In genomic region chr17:31744541-31744951, GRCh38 we compare ENCODE assay signal across 16 cellular contexts.
DNase-seq lines count a peak whose midpoint lies in the region; ATAC-seq and TF ChIP-seq lines count a peak whose summit lies in the region.
"Had no signal": no experiment of that assay in that cellular context is flagged by ENCODE, and none has a peak within 500 bp of the region (broad histone marks: within the 10 kb centered on the region; RNA-seq: fewer than 3 reads in every experiment).

No MANE protein-coding gene starts in this region.

- H3K79me2 ChIP-seq in MM.1S (ENCODE audit: low read length) (no peaks in the 10 kb centered on the region), neural progenitor cell (ENCODE audit: low read depth) (no peaks in the 10 kb centered on the region)

- ATAC-seq in GM21526 (IDR thresholded peaks at IDR 0.05; ENCODE audit: low FRiP score, unreplicated experiment) (no peak), HG03159 (IDR thresholded peaks at IDR 0.05; ENCODE audit: unreplicated experiment) (no peak)
- ATAC-seq: stimulated activated memory B cell treated with anti-CD40 and anti-IgM and Interleukin-4, amounts not matched to agents 10 μg/mL and 1 μg/mL and 100 μg/mL, for 72 hours had no signal

- H4K20me1 ChIP-seq in MM.1S (ENCODE audit: insufficient read depth, low read length) (no peaks in the 10 kb centered on the region), neural progenitor cell (ENCODE audit: low read depth) (no peaks in the 10 kb centered on the region)

- H3K4me1 Mint-ChIP-seq in neural progenitor cell = peaks cover 28% of the 10 kb centered on the region
- H3K4me1 Mint-ChIP-seq: activated naive CD4-positive, alpha-beta T cell treated with anti-CD3 and anti-CD28 coated beads, Interleukin-2, amount 10 ng/mL, durations not matched to agents 7 days and 5 days; stimulated activated memory B cell treated with anti-CD40 and anti-IgM and Interleukin-4, amounts not matched to agents 10 μg/mL and 1 μg/mL and 100 μg/mL, for 72 hours had no signal

- no peak overlapping the region for H3K9ac ChIP-seq in MM.1S (ENCODE audit: low read length)
- no peak overlapping the region for H3K9ac ChIP-seq in neural progenitor cell

- TF ChIP-seq POLR2A in transverse colon (IDR thresholded peaks at IDR 0.05) = no peak

- peak overlapping the region; percentile 34 for H3K4me2 ChIP-seq in MM.1S (ENCODE audit: low read depth, low read length)
- peak overlapping the region; percentile 6 for H3K4me2 ChIP-seq in neural progenitor cell

- DNase-seq in COLO829 (ENCODE audit: low spot score) (peak; percentile 72), MM.1S (no peak), fibroblast of peridontal ligament (ENCODE audit: extremely low read depth) (peak; percentile 37), neural progenitor cell (ENCODE audit: low spot score) (no peak), transverse colon (no peak), DMS114 treated with DMSO at 0.1 percent for 48 hours (lab: John Stamatoyannopoulos, UW; ENCODE audit: unreplicated experiment) (no peak)
- DNase-seq: activated CD4-positive, alpha-beta T cell treated with anti-CD3 and anti-CD28 coated beads for 48 hours; activated naive CD4-positive, alpha-beta T cell treated with anti-CD3 and anti-CD28 coated beads, Interleukin-2, amount 10 ng/mL, durations not matched to agents 7 days and 5 days; CD4-positive, alpha-beta memory T cell; dermis blood vessel endothelial cell; NCI-H1694; stimulated activated CD4-positive, alpha-beta T cell treated with anti-CD3 and anti-CD28 coated beads, Interleukin-12 subunit alpha, Interleukin-12 subunit beta, amount 100 ng/mL, for 4 hours had no signal

- no peak overlapping the region for H3K4me3 ChIP-seq in MM.1S (ENCODE audit: low read length)
- H3K4me3 ChIP-seq in neural progenitor cell = no peak overlapping the region
- H3K4me3 ChIP-seq in transverse colon = no peak overlapping the region
- H3K4me3 ChIP-seq: SK-N-MC had no signal

- no peaks in the 10 kb centered on the region for H3K36me3 ChIP-seq in MM.1S (replicated peaks; ENCODE audit: insufficient read depth, low read length)
- no peaks in the 10 kb centered on the region for H3K36me3 ChIP-seq in neural progenitor cell
- no peaks in the 10 kb centered on the region for H3K36me3 ChIP-seq in transverse colon

- no peak for TF ChIP-seq EP300 in transverse colon (IDR thresholded peaks at IDR 0.05; ENCODE audit: low read depth)

- H3K36me3 Mint-ChIP-seq in neural progenitor cell = no peaks in the 10 kb centered on the region
- H3K36me3 Mint-ChIP-seq: activated naive CD4-positive, alpha-beta T cell treated with anti-CD3 and anti-CD28 coated beads, Interleukin-2, amount 10 ng/mL, durations not matched to agents 7 days and 5 days; CD4-positive, alpha-beta memory T cell; stimulated activated memory B cell treated with anti-CD40 and anti-IgM and Interleukin-4, amounts not matched to agents 10 μg/mL and 1 μg/mL and 100 μg/mL, for 72 hours had no signal

- H3F3A ChIP-seq in MM.1S (ENCODE audit: insufficient read depth, low read length) = no peaks in the 10 kb centered on the region
- no peaks in the 10 kb centered on the region for H3F3A ChIP-seq in neural progenitor cell (ENCODE audit: low read depth)

- 0 to 36% methylated on average over 1 to 3 of the region's 3 CpGs for WGBS in transverse colon (ENCODE audit: low coverage in 1 of 2), 2 donors

- H3K9me2 ChIP-seq in MM.1S (replicated peaks; ENCODE audit: insufficient read depth, low read length) = no peaks in the 10 kb centered on the region

- TF ChIP-seq CTCF in MM.1S (IDR thresholded peaks at IDR 0.05; ENCODE audit: low read length) (no peak), neural progenitor cell (IDR thresholded peaks at IDR 0.05) (no peak), transverse colon (IDR thresholded peaks at IDR 0.05) (no peak)

- H3K27me3 ChIP-seq in MM.1S (replicated peaks; ENCODE audit: insufficient read depth, low read length) (no peaks in the 10 kb centered on the region), neural progenitor cell (no peaks in the 10 kb centered on the region), transverse colon (no peaks in the 10 kb centered on the region)

- H3K27ac ChIP-seq in MM.1S (ENCODE audit: low read length) (peak overlapping the region; percentile 30; the same call in 1 of the 2 replicates), neural progenitor cell (no peak overlapping the region), transverse colon (no peak overlapping the region)
- H3K27ac ChIP-seq: SK-N-MC had no signal

- peaks cover 2% of the 10 kb centered on the region for H3K27me3 Mint-ChIP-seq in neural progenitor cell (ENCODE audit: insufficient read depth, low read depth)

- H2AFZ ChIP-seq in MM.1S (ENCODE audit: low read length) (no peak overlapping the region), neural progenitor cell (replicated peaks) (no peak overlapping the region)

- intact Hi-C loops in transverse colon (cut with DNase I; ENCODE audit: low total_unique reads) = no loop called here

- no peak overlapping the region for H3K27ac Mint-ChIP-seq in neural progenitor cell
- H3K27ac Mint-ChIP-seq: activated naive CD4-positive, alpha-beta T cell treated with anti-CD3 and anti-CD28 coated beads, Interleukin-2, amount 10 ng/mL, durations not matched to agents 7 days and 5 days; CD4-positive, alpha-beta memory T cell; stimulated activated memory B cell treated with anti-CD40 and anti-IgM and Interleukin-4, amounts not matched to agents 10 μg/mL and 1 μg/mL and 100 μg/mL, for 72 hours had no signal

- H3K4me3 Mint-ChIP-seq in neural progenitor cell = no peak overlapping the region
- H3K4me3 Mint-ChIP-seq: activated naive CD4-positive, alpha-beta T cell treated with anti-CD3 and anti-CD28 coated beads, Interleukin-2, amount 10 ng/mL, durations not matched to agents 7 days and 5 days; CD4-positive, alpha-beta memory T cell; stimulated activated memory B cell treated with anti-CD40 and anti-IgM and Interleukin-4, amounts not matched to agents 10 μg/mL and 1 μg/mL and 100 μg/mL, for 72 hours had no signal

- H3K9me3 ChIP-seq in MM.1S (replicated peaks; ENCODE audit: insufficient read depth, low read length) = no peaks in the 10 kb centered on the region
- H3K9me3 ChIP-seq in neural progenitor cell (ENCODE audit: low read depth) = no peaks in the 10 kb centered on the region
- no peaks in the 10 kb centered on the region for H3K9me3 ChIP-seq in transverse colon

- in situ Hi-C loops in transverse colon (cut with MboI; ENCODE audit: low pct_ligation_motif_present in 1 of 4, low pct_unique_long_range_greater_than_20kb in 1 of 4, low sequenced_read_pairs in 3 of 4) = no loop called here

- H3K9me3 Mint-ChIP-seq in neural progenitor cell = no peaks in the 10 kb centered on the region
- H3K9me3 Mint-ChIP-seq: activated naive CD4-positive, alpha-beta T cell treated with anti-CD3 and anti-CD28 coated beads, Interleukin-2, amount 10 ng/mL, durations not matched to agents 7 days and 5 days; stimulated activated memory B cell treated with anti-CD40 and anti-IgM and Interleukin-4, amounts not matched to agents 10 μg/mL and 1 μg/mL and 100 μg/mL, for 72 hours had no signal

- H3K4me1 ChIP-seq in MM.1S (ENCODE audit: low read length) (peaks cover 9% of the 10 kb centered on the region; the same call in 1 of the 2 replicates), neural progenitor cell (peaks cover 11% of the 10 kb centered on the region), transverse colon (peaks cover 0 to 33% (median 7%) of the 10 kb centered on the region in 4 donors)

Comparison
In these comparisons a context has a peak if more than half of its experiments do, and no peak if none do; other contexts are left out.
1. DNase-seq: peak in COLO829 (single experiment) and fibroblast of peridontal ligament (single experiment); none in MM.1S (single experiment), neural progenitor cell (single experiment), transverse colon (single experiment) and DMS114 treated with DMSO at 0.1 percent for 48 hours (single experiment).